ENCODE assay signal across 21 cellular contexts in the genomic region with DNA sequence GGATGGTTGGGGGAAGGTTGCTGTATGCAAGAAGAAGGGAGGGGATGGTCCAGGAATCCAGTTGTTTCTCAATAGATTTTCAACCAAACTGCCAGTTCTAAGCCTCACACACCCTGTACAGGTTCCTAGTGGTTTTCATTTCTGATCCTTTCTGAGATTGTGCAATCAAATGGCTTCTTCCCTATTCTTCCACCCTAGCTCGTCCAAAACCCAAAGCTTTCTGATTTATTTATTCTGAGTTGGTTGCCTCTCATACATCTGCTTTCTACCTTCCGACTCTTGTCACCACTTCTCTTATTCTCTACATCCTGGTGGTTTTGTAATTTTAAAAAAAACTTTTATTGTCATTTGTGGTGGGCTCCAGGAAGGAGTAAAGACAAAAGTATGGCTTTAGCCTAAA. TPM values are rescaled to one million over a fixed set of nuclear protein-coding genes. Genes with fewer than 3 reads are reported as not detected.
DNase-seq lines count a peak whose midpoint lies in the region; ATAC-seq, FAIRE-seq and TF ChIP-seq lines count a peak whose summit lies in the region.
"Had no signal": no experiment of that assay in that cellular context is flagged by ENCODE, and none has a peak within 500 bp of the region (broad histone marks: within the 10 kb centered on the region; RNA-seq: fewer than 3 reads in every experiment).

No MANE protein-coding gene starts in this region.

- H3K36me3 ChIP-seq in K562 (ENCODE audit: control insufficient read depth, insufficient read depth, low read length) (no peaks in the 10 kb centered on the region), kidney (ENCODE audit: control insufficient read depth in 1 of 2, insufficient read depth in 2 of 2, low read length in 2 of 2) (no peaks in the 10 kb centered on the region)
- H3K36me3 ChIP-seq: SJCRH30 had no signal

- intact Hi-C loops in K562 (cut with micrococcal nuclease) = no loop called here
- intact Hi-C loops in kidney (cut with DNase I) = no loop called here

- no peaks in the 10 kb centered on the region for H3K27me3 ChIP-seq in K562 (ENCODE audit: control insufficient read depth in 2 of 2, insufficient read depth in 2 of 2, low read length in 2 of 2)
- H3K27me3 ChIP-seq: SJCRH30 had no signal

- no peak for ATAC-seq in K562

- no peak overlapping the region for H3K4me2 ChIP-seq in K562 (ENCODE audit: insufficient read depth, low read length)
- H3K4me2 ChIP-seq: PC-9 had no signal

- H4K20me1 ChIP-seq in K562 (replicated peaks; ENCODE audit: control insufficient read depth, insufficient read depth, low read length) = no peaks in the 10 kb centered on the region

- H2AFZ ChIP-seq in K562 (ENCODE audit: low read depth, low read length) = no peak overlapping the region
- H2AFZ ChIP-seq: PC-9 had no signal

- WGBS in K562 (ENCODE audit: insufficient coverage, low coverage, missing lambda C conversion rate) = 5% methylated on average over 2 of the region's 2 CpGs

- POLR2A ChIA-PET in K562 (lab: Yijun Ruan, JAX) = interaction anchor here (0.7 kb wide), 1 partner anchor 221 kb away, joined by 3 read pairs; no protein-coding TSS in a partner anchor

- H3K9ac ChIP-seq in K562 (ENCODE audit: insufficient read depth in 1 of 2, low read depth in 2 of 2, low read length in 2 of 2) = no peak overlapping the region
- no peak overlapping the region for H3K9ac ChIP-seq in kidney (ENCODE audit: low read length in 2 of 2)

- H3K79me2 ChIP-seq in K562 (ENCODE audit: control insufficient read depth, insufficient read depth, low read length) = no peaks in the 10 kb centered on the region

- no peaks in the 10 kb centered on the region for H3K4me1 ChIP-seq in K562 (replicated peaks in 1 of 2; ENCODE audit: control insufficient read depth in 2 of 2, insufficient read depth in 2 of 2, low read length in 2 of 2)
- no peaks in the 10 kb centered on the region for H3K4me1 ChIP-seq in kidney (ENCODE audit: control insufficient read depth in 1 of 2, insufficient read depth in 1 of 2, low read depth in 1 of 2, low read length in 2 of 2)
- H3K4me1 ChIP-seq: Caco-2, SJCRH30 had no signal

- H3K4me3 ChIP-seq in K562 (no peak overlapping the region), kidney (ENCODE audit: low read length in 2 of 2) (no peak overlapping the region)
- H3K4me3 ChIP-seq: PC-9, SJCRH30 had no signal

- CTCF ChIA-PET in K562 (lab: Yijun Ruan, JAX; ENCODE audit: low intra/inter-chr PET ratio) = no interaction called here

- H3K9me1 ChIP-seq in K562 (ENCODE audit: control insufficient read depth, insufficient read depth, low read length) = no peaks in the 10 kb centered on the region

- no peak for TF ChIP-seq CTCF in K562 (IDR thresholded peaks at IDR 0.05 in 2 of 3, conservative IDR thresholded peaks at IDR 0.05 in 1 of 3; ENCODE audit: insufficient read depth in 2 of 3, low read depth in 1 of 3, low read length in 3 of 3)
- no peak for TF ChIP-seq CTCF in kidney (IDR thresholded peaks at IDR 0.05; ENCODE audit: borderline replicate concordance, extremely low read depth, insufficient read depth)

- FAIRE-seq in K562 (lab: Jason Lieb, UNC) = no peak
- FAIRE-seq in kidney (lab: Jason Lieb, UNC) = no peak
- FAIRE-seq: G401.6 had no signal

- no peaks in the 10 kb centered on the region for H3K9me3 ChIP-seq in K562 (replicated peaks; ENCODE audit: control insufficient read depth, insufficient read depth, low read depth, low read length)
- H3K9me3 ChIP-seq in kidney (ENCODE audit: control insufficient read depth in 1 of 2, low read length in 2 of 2) = peaks cover 0 to 15% of the 10 kb centered on the region in 2 donors
- H3K9me3 ChIP-seq: SJCRH30 had no signal

- no peak for TF ChIP-seq EP300 in K562 (IDR thresholded peaks at IDR 0.05; ENCODE audit: low read length)

- no TSS peak for BruUV-seq in K562 (replicated peaks; lab: Mats Ljungman, UMichigan)

- TF ChIP-seq POLR2A in K562 (conservative IDR thresholded peaks at IDR 0.05) = no peak

- TF ChIP-seq RAD21 in K562 (CRISPR knock-in tag; conservative IDR thresholded peaks at IDR 0.05 in 1 of 2, IDR thresholded peaks at IDR 0.05 in 1 of 2) = no peak

- H3K27ac ChIP-seq in K562 (ENCODE audit: extremely low read depth, low read depth, low read length) (no peak overlapping the region), kidney (ENCODE audit: low read depth in 2 of 2, low read length in 2 of 2) (no peak overlapping the region)
- H3K27ac ChIP-seq: PC-9, RWPE1, SJCRH30 had no signal

- in situ Hi-C loops in K562 (cut with MboI) = no loop called here

- DNase-seq in GDM1 (lab: John Stamatoyannopoulos, UW) (peak; percentile 23), Kasumi-1 (lab: John Stamatoyannopoulos, UW) (peak; percentile 93 to 94), NOMO-1 treated with dmso at 0.1 percent for 144 hours (lab: John Stamatoyannopoulos, UW; ENCODE audit: unreplicated experiment) (peak; percentile 76), K562 (ENCODE audit: extremely low read depth in 1 of 4, low spot score in 3 of 4) (no peak), NCI-H446 treated with DMSO at 0.1 percent for 48 hours (lab: John Stamatoyannopoulos, UW) (no peak), kidney (no peak), medulla oblongata (ENCODE audit: extremely low spot score) (no peak)
- DNase-seq: Caco-2; CD4-positive, CD25-positive, alpha-beta regulatory T cell; NCI-H1417 treated with DMSO at 0.1 percent for 48 hours; NCI-H187 treated with DMSO at 0.1 percent for 48 hours; NCI-H226; NCI-H69; PC-9; SJCRH30; SW 1271; T-helper 2 cell had no signal

RNA-seq across cellular contexts. Expression of gene OR5A2, which starts 12.6 kb away (rescaled TPM):
- total RNA-seq in K562 (2011; cell fraction: chromatin; rRNA removed; ENCODE audit: low replicate concordance) = not detected in 2 replicates
- total RNA-seq in K562 (2011; cell fraction: nucleolus; rRNA removed) = not detected in 2 replicates
- not detected in 2 replicates for total RNA-seq in K562 (2011; cell fraction: nucleoplasm; rRNA removed)
- total RNA-seq in K562 (2014; rRNA removed) = not detected in 2 replicates
- total RNA-seq in K562 (2014; rRNA removed; fragmentation: Illumina TruSeq; extraction: Trizol) = not detected in 2 replicates
- total RNA-seq in K562 (2015; rRNA removed; fragmentation: Illumina TruSeq; extraction: Trizol) = not detected in 2 replicates
- total RNA-seq in K562 (2021) = not detected in 2 replicates
- not detected in 2 replicates for polyA plus RNA-seq in K562 (2011; rRNA removed)
- not detected in 2 replicates for polyA plus RNA-seq in K562 (2011; cell fraction: cytosol; rRNA removed)
- not detected in 2 replicates for polyA plus RNA-seq in K562 (2011; cell fraction: nucleus; rRNA removed)
- polyA plus RNA-seq in K562 (2012) = not detected in 2 replicates
- polyA plus RNA-seq in K562 (2014; fragmentation: Illumina TruSeq; extraction: Trizol) = not detected in 2 replicates
- not detected for polyA plus RNA-seq in K562 (2014; fragmentation: Nextera tagmentation; extraction: Ambion mirVana)
- polyA plus RNA-seq in K562 (2014; rRNA removed) = not detected in 2 replicates
- polyA minus RNA-seq in K562 (2011; rRNA and poly(A)+ RNA removed) = not detected in 2 replicates
- not detected in 2 replicates for polyA minus RNA-seq in K562 (2011; cell fraction: cytosol; rRNA and poly(A)+ RNA removed)
- polyA minus RNA-seq in K562 (2011; cell fraction: nucleus; rRNA and poly(A)+ RNA removed) = not detected in 2 replicates
- not detected for total RNA-seq in kidney
- polyA plus RNA-seq in kidney (ENCODE audit: insufficient read depth, low read depth, low replicate concordance) = not detected
- total RNA-seq: Caco-2; CD4-positive, CD25-positive, alpha-beta regulatory T cell; H4; HT-29; PC-9; SJCRH30 had no signal
- polyA plus RNA-seq: CD4-positive, CD25-positive, alpha-beta regulatory T cell had no signal

RNA-seq across cellular contexts. Expression of gene OR5A1, which starts 22.6 kb away (rescaled TPM):
- not detected in 2 replicates for total RNA-seq in K562 (2011; cell fraction: chromatin; rRNA removed; ENCODE audit: low replicate concordance)
- total RNA-seq in K562 (2011; cell fraction: nucleolus; rRNA removed) = not detected in 2 replicates
- total RNA-seq in K562 (2011; cell fraction: nucleoplasm; rRNA removed) = not detected in 2 replicates
- total RNA-seq in K562 (2014; rRNA removed) (not detected in 2 replicates), K562 (2014; rRNA removed; fragmentation: Illumina TruSeq; extraction: Trizol) (not detected in 2 replicates), K562 (2015; rRNA removed; fragmentation: Illumina TruSeq; extraction: Trizol) (not detected in 2 replicates), K562 (2021) (not detected in 2 replicates), kidney (not detected)
- polyA plus RNA-seq in K562 (2011; rRNA removed) (not detected in 2 replicates), K562 (2014; fragmentation: Illumina TruSeq; extraction: Trizol) (not detected in 2 replicates), K562 (2014; fragmentation: Nextera tagmentation; extraction: Ambion mirVana) (not detected), K562 (2014; rRNA removed) (not detected in 2 replicates), kidney (ENCODE audit: insufficient read depth, low read depth, low replicate concordance) (not detected)
- polyA plus RNA-seq in K562 (2011; cell fraction: cytosol; rRNA removed) = not detected in 2 replicates
- polyA plus RNA-seq in K562 (2011; cell fraction: nucleus; rRNA removed) = not detected in 2 replicates
- not detected in 2 replicates for polyA plus RNA-seq in K562 (2012)
- not detected in 2 replicates for polyA minus RNA-seq in K562 (2011; rRNA and poly(A)+ RNA removed)
- not detected in 2 replicates for polyA minus RNA-seq in K562 (2011; cell fraction: cytosol; rRNA and poly(A)+ RNA removed)
- not detected in 2 replicates for polyA minus RNA-seq in K562 (2011; cell fraction: nucleus; rRNA and poly(A)+ RNA removed)
- total RNA-seq: Caco-2; CD4-positive, CD25-positive, alpha-beta regulatory T cell; H4; HT-29; PC-9; SJCRH30 had no signal
- polyA plus RNA-seq: CD4-positive, CD25-positive, alpha-beta regulatory T cell had no signal

RNA-seq across cellular contexts. Expression of gene OR4D6, which starts 43.1 kb away (rescaled TPM):
- not detected in 2 replicates for total RNA-seq in K562 (2011; cell fraction: chromatin; rRNA removed; ENCODE audit: low replicate concordance)
- total RNA-seq in K562 (2011; cell fraction: nucleolus; rRNA removed) = not detected in 2 replicates
- total RNA-seq in K562 (2011; cell fraction: nucleoplasm; rRNA removed) = not detected in 2 replicates
- not detected in 2 replicates for total RNA-seq in K562 (2014; rRNA removed)
- not detected in 2 replicates for total RNA-seq in K562 (2014; rRNA removed; fragmentation: Illumina TruSeq; extraction: Trizol)
- not detected in 2 replicates for total RNA-seq in K562 (2015; rRNA removed; fragmentation: Illumina TruSeq; extraction: Trizol)
- not detected in 2 replicates for total RNA-seq in K562 (2021)
- not detected in 2 replicates for polyA plus RNA-seq in K562 (2011; rRNA removed)
- not detected in 2 replicates for polyA plus RNA-seq in K562 (2011; cell fraction: cytosol; rRNA removed)
- not detected in 2 replicates for polyA plus RNA-seq in K562 (2011; cell fraction: nucleus; rRNA removed)
- not detected in 2 replicates for polyA plus RNA-seq in K562 (2012)
- polyA plus RNA-seq in K562 (2014; fragmentation: Illumina TruSeq; extraction: Trizol) = not detected in 2 replicates
- not detected for polyA plus RNA-seq in K562 (2014; fragmentation: Nextera tagmentation; extraction: Ambion mirVana)
- polyA plus RNA-seq in K562 (2014; rRNA removed) = not detected in 2 replicates
- polyA minus RNA-seq in K562 (2011; rRNA and poly(A)+ RNA removed) = not detected in 2 replicates
- not detected in 2 replicates for polyA minus RNA-seq in K562 (2011; cell fraction: cytosol; rRNA and poly(A)+ RNA removed)
- not detected in 2 replicates for polyA minus RNA-seq in K562 (2011; cell fraction: nucleus; rRNA and poly(A)+ RNA removed)
- total RNA-seq in kidney = not detected
- not detected for polyA plus RNA-seq in kidney (ENCODE audit: insufficient read depth, low read depth, low replicate concordance)
- total RNA-seq: Caco-2; CD4-positive, CD25-positive, alpha-beta regulatory T cell; H4; HT-29; PC-9; SJCRH30 had no signal
- polyA plus RNA-seq: CD4-positive, CD25-positive, alpha-beta regulatory T cell had no signal

RNA-seq across cellular contexts. Expression of gene OR5AN1, which starts 55.0 kb away (rescaled TPM):
- total RNA-seq in K562 (2011; cell fraction: chromatin; rRNA removed; ENCODE audit: low replicate concordance) = not detected in 2 replicates
- not detected in 2 replicates for total RNA-seq in K562 (2011; cell fraction: nucleolus; rRNA removed)
- total RNA-seq in K562 (2011; cell fraction: nucleoplasm; rRNA removed) = not detected in 2 replicates
- total RNA-seq in K562 (2014; rRNA removed) = not detected in 2 replicates
- not detected in 2 replicates for total RNA-seq in K562 (2014; rRNA removed; fragmentation: Illumina TruSeq; extraction: Trizol)
- not detected in 2 replicates for total RNA-seq in K562 (2015; rRNA removed; fragmentation: Illumina TruSeq; extraction: Trizol)
- total RNA-seq in K562 (2021) = not detected in 2 replicates
- not detected in 2 replicates for polyA plus RNA-seq in K562 (2011; rRNA removed)
- polyA plus RNA-seq in K562 (2011; cell fraction: cytosol; rRNA removed) = not detected in 2 replicates
- polyA plus RNA-seq in K562 (2011; cell fraction: nucleus; rRNA removed) = not detected in 2 replicates
- polyA plus RNA-seq in K562 (2012) = not detected in 2 replicates
- polyA plus RNA-seq in K562 (2014; fragmentation: Illumina TruSeq; extraction: Trizol) = not detected in 2 replicates
- polyA plus RNA-seq in K562 (2014; fragmentation: Nextera tagmentation; extraction: Ambion mirVana) = not detected
- not detected in 2 replicates for polyA plus RNA-seq in K562 (2014; rRNA removed)
- not detected in 2 replicates for polyA minus RNA-seq in K562 (2011; rRNA and poly(A)+ RNA removed)
- polyA minus RNA-seq in K562 (2011; cell fraction: cytosol; rRNA and poly(A)+ RNA removed) = not detected in 2 replicates
- polyA minus RNA-seq in K562 (2011; cell fraction: nucleus; rRNA and poly(A)+ RNA removed) = not detected in 2 replicates
- not detected for total RNA-seq in kidney
- not detected for polyA plus RNA-seq in kidney (ENCODE audit: insufficient read depth, low read depth, low replicate concordance)
- total RNA-seq: Caco-2; CD4-positive, CD25-positive, alpha-beta regulatory T cell; H4; HT-29; PC-9; SJCRH30 had no signal
- polyA plus RNA-seq: CD4-positive, CD25-positive, alpha-beta regulatory T cell had no signal

RNA-seq across cellular contexts. Expression of gene OR4D10, which starts 59.5 kb away (rescaled TPM):
- total RNA-seq in K562 (2011; cell fraction: chromatin; rRNA removed; ENCODE audit: low replicate concordance) = not detected in 2 replicates
- total RNA-seq in K562 (2011; cell fraction: nucleolus; rRNA removed) = not detected in 2 replicates
- not detected in 2 replicates for total RNA-seq in K562 (2011; cell fraction: nucleoplasm; rRNA removed)
- total RNA-seq in K562 (2014; rRNA removed) (not detected in 2 replicates), K562 (2014; rRNA removed; fragmentation: Illumina TruSeq; extraction: Trizol) (not detected in 2 replicates), K562 (2015; rRNA removed; fragmentation: Illumina TruSeq; extraction: Trizol) (not detected in 2 replicates), K562 (2021) (not detected in 2 replicates), kidney (not detected)
- polyA plus RNA-seq in K562 (2011; rRNA removed) (not detected in 2 replicates), K562 (2014; fragmentation: Illumina TruSeq; extraction: Trizol) (not detected in 2 replicates), K562 (2014; fragmentation: Nextera tagmentation; extraction: Ambion mirVana) (not detected), K562 (2014; rRNA removed) (not detected in 2 replicates), kidney (ENCODE audit: insufficient read depth, low read depth, low replicate concordance) (not detected)
- not detected in 2 replicates for polyA plus RNA-seq in K562 (2011; cell fraction: cytosol; rRNA removed)
- polyA plus RNA-seq in K562 (2011; cell fraction: nucleus; rRNA removed) = not detected in 2 replicates
- not detected in 2 replicates for polyA plus RNA-seq in K562 (2012)
- not detected in 2 replicates for polyA minus RNA-seq in K562 (2011; rRNA and poly(A)+ RNA removed)
- polyA minus RNA-seq in K562 (2011; cell fraction: cytosol; rRNA and poly(A)+ RNA removed) = not detected in 2 replicates
- not detected in 2 replicates for polyA minus RNA-seq in K562 (2011; cell fraction: nucleus; rRNA and poly(A)+ RNA removed)
- total RNA-seq: Caco-2; CD4-positive, CD25-positive, alpha-beta regulatory T cell; H4; HT-29; PC-9; SJCRH30 had no signal
- polyA plus RNA-seq: CD4-positive, CD25-positive, alpha-beta regulatory T cell had no signal

Comparison
In these comparisons a context has a peak if more than half of its experiments do, and no peak if none do; other contexts are left out.
1. DNase-seq: peak in GDM1 (single experiment), Kasumi-1 (2 of 2) and NOMO-1 treated with dmso at 0.1 percent for 144 hours (single experiment); none in K562 (0 of 4), NCI-H446 treated with DMSO at 0.1 percent for 48 hours (single experiment), kidney (single experiment) and medulla oblongata (single experiment).